16 cellular contexts compared by ENCODE assay signal in genomic region chr20:39785252-39785917, GRCh38.
"Had no signal": no experiment of that assay in that cellular context is flagged by ENCODE, and none has a peak within 500 bp of the region (broad histone marks: within the 10 kb centered on the region; RNA-seq: fewer than 3 reads in every experiment).

No MANE protein-coding gene starts in this region.

- H3K27me3 ChIP-seq: breast epithelium, uterus had no signal

- ATAC-seq: mucosa of descending colon; naive thymus-derived CD8-positive, alpha-beta T cell; stimulated activated naive CD8-positive, alpha-beta T cell treated with anti-CD3 and anti-CD28 coated beads, Interleukin-15, amount 100 ng/mL, for 72 hours; T-helper 17 cell had no signal

- H3K36me3 ChIP-seq: breast epithelium, uterus had no signal

- H3K27ac ChIP-seq: breast epithelium, uterus had no signal

- H3K9me3 ChIP-seq: breast epithelium, mucosa of descending colon, uterus had no signal

- H3K4me3 ChIP-seq: breast epithelium, mucosa of descending colon, uterus had no signal

- H3K4me1 ChIP-seq: breast epithelium, uterus had no signal

- DNase-seq: activated CD4-positive, alpha-beta T cell treated with anti-CD3 and anti-CD28 coated beads, Interleukin-2, amount 10 ng/mL, durations not matched to agents 7 days and 5 days; activated CD4-positive, CD25-positive, alpha-beta regulatory T cell; activated CD8-positive, alpha-beta memory T cell treated with anti-CD3 and anti-CD28 coated beads for 24 hours; activated naive CD4-positive, alpha-beta T cell treated with anti-CD3 and anti-CD28 coated beads, Interleukin-2, amount 50 U/mL, for 16 hours; activated T-cell treated with anti-CD3 and anti-CD28 coated beads for 4 hours; endodermal cell; erythroblast; mucosa of descending colon; naive thymus-derived CD8-positive, alpha-beta T cell; occipital lobe; stimulated activated CD4-positive, alpha-beta T cell treated with anti-CD3 and anti-CD28 coated beads, Interleukin-15, amount 100 ng/mL, for 24 hours; stimulated activated CD4-positive, alpha-beta T cell treated with anti-CD3 and anti-CD28 coated beads, Interleukin-4, amount 100 ng/mL, for 24 hours; stimulated activated naive CD8-positive, alpha-beta T cell treated with anti-CD3 and anti-CD28 coated beads, Interleukin-15, amount 100 ng/mL, for 72 hours; T-helper 17 cell; uterus had no signal
